Comparison of ENCODE assay signal across 9 cellular contexts in the genomic region with DNA sequence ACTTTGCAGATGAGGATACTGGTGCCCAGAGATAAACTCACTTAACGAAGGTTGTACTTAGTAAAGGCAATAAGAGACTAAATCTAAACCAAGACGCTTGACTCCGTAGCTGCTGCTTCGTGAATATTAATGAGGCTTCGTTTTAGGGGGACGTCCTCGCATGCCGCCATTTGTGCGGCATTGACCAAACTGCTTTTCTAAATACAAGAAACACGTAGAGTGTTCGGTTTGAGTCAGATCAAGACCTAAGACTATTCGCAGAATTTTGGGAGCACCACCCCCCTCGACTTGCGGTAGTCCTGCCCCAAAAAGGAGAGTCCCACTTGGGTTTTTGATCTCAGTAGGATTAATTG. TPM values are rescaled to one million over a fixed set of nuclear protein-coding genes. Genes with fewer than 3 reads are reported as not detected.
DNase-seq lines count a peak whose midpoint lies in the region; ATAC-seq and TF ChIP-seq lines count a peak whose summit lies in the region.
"Had no signal": no experiment of that assay in that cellular context is flagged by ENCODE, and none has a peak within 500 bp of the region (broad histone marks: within the 10 kb centered on the region; RNA-seq: fewer than 3 reads in every experiment).

No MANE protein-coding gene starts in this region.

- no peak for TF ChIP-seq CTCF in sigmoid colon (IDR thresholded peaks at IDR 0.05)

- no peak for TF ChIP-seq POLR2A in sigmoid colon (IDR thresholded peaks at IDR 0.05)

- intact Hi-C loops in sigmoid colon (cut with DNase I): loop anchor here (10.0 kb wide), 1 partner anchor 896 kb away; the partner anchor contains the start of gene UBTD2

- no peak for TF ChIP-seq EP300 in sigmoid colon (IDR thresholded peaks at IDR 0.05)

- H3K27ac ChIP-seq in SJCRH30 (peak overlapping the region; percentile 88), epithelial cell of prostate (peak overlapping the region; percentile 86), sigmoid colon (peak overlapping the region; percentile 87 to 97 (median 94))

- H3K27me3 ChIP-seq in SJCRH30: no peaks in the 10 kb centered on the region
- H3K27me3 ChIP-seq in sigmoid colon: no peaks in the 10 kb centered on the region

- POLR2A ChIA-PET in HEK293T (lab: Yijun Ruan, JAX): interaction anchor here (0.9 to 3.2 kb wide), 12 partner anchors 10 to 80 kb away, joined by 3 to 23 read pairs (median 4); partner anchors contain the start of genes FGF18 and TLX3

- H3K36me3 ChIP-seq in SJCRH30 (peaks cover 53% of the 10 kb centered on the region), sigmoid colon (peaks cover 4 to 31% (median 14%) of the 10 kb centered on the region in 4 donors)

- ATAC-seq in GM19395 (IDR thresholded peaks at IDR 0.05; ENCODE audit: unreplicated experiment) (peak; percentile 4), HG02678 (IDR thresholded peaks at IDR 0.05; ENCODE audit: unreplicated experiment) (no peak)

- H3K4me1 ChIP-seq in SJCRH30: peaks cover 8% of the 10 kb centered on the region; the same call in 1 of the 2 replicates
- H3K4me1 ChIP-seq in sigmoid colon: peaks cover 0 to 44% (median 30%) of the 10 kb centered on the region in 4 donors

- CTCF ChIA-PET in HEK293T (lab: Yijun Ruan, JAX): interaction anchor here (1.5 kb wide), 1 partner anchor 17 kb away, joined by 4 read pairs; no protein-coding TSS in a partner anchor

- 2 to 3% methylated on average over 14 of the region's 14 CpGs for WGBS in sigmoid colon, 2 donors

- DNase-seq in SJCRH30: no peak
- no peak for DNase-seq in epithelial cell of prostate (ENCODE audit: low read depth, low spot score)
- no peak for DNase-seq in sigmoid colon
- DNase-seq in islet precursor cell: no peak
- no peak for DNase-seq in NCI-H2107 treated with DMSO at 0.1 percent for 48 hours (lab: John Stamatoyannopoulos, UW; ENCODE audit: unreplicated experiment)
- no peak for DNase-seq in HEK293T (ENCODE audit: extremely low spot score)

- H3K9me3 ChIP-seq in SJCRH30 (replicated peaks) (no peaks in the 10 kb centered on the region), sigmoid colon (no peaks in the 10 kb centered on the region)

- H3K4me3 ChIP-seq in SJCRH30 (peak overlapping the region; percentile 87), sigmoid colon (peak overlapping the region; percentile 62 to 93 (median 80))

TF ChIP-seq in HEK293T, 16 proteins besides CTCF, POLR2A, EP300 and RAD21:
- no peak for TF ChIP-seq LEF1 (IDR thresholded peaks at IDR 0.05; ENCODE audit: borderline replicate concordance)
- no peak for TF ChIP-seq FOXA1 (IDR thresholded peaks at IDR 0.05)
- TF ChIP-seq SP1 (IDR thresholded peaks at IDR 0.05): no peak
- no peak for TF ChIP-seq L3MBTL2 (conservative IDR thresholded peaks at IDR 0.05)
- TF ChIP-seq SUZ12 (IDR thresholded peaks at IDR 0.05): no peak
- no peak for TF ChIP-seq ZNF384 (IDR thresholded peaks at IDR 0.05)
- TF ChIP-seq ARNT (IDR thresholded peaks at IDR 0.05): no peak
- TF ChIP-seq PKNOX1 (IDR thresholded peaks at IDR 0.05): no peak
- TF ChIP-seq ELF4 (IDR thresholded peaks at IDR 0.05): no peak
- no peak for TF ChIP-seq FOXM1 (IDR thresholded peaks at IDR 0.05; ENCODE audit: borderline replicate concordance)
- no peak for TF ChIP-seq CTBP1 (IDR thresholded peaks at IDR 0.05; ENCODE audit: borderline replicate concordance)
- no peak for TF ChIP-seq TARDBP (IDR thresholded peaks at IDR 0.05)
- TF ChIP-seq HDGF (IDR thresholded peaks at IDR 0.05; ENCODE audit: borderline replicate concordance): no peak
- TF ChIP-seq BHLHE40 (IDR thresholded peaks at IDR 0.05; ENCODE audit: borderline replicate concordance): no peak
TF ChIP-seq in HEK293T: peak in this region for 0.

RNA-seq across cellular contexts. Expression of gene NPM1, which starts 1.1 kb away (rescaled TPM):
- total RNA-seq in SJCRH30 (2014; rRNA removed; shearing (Covaris generic)): 3,269 and 3,693 TPM in 2 replicates
- 100 to 1,000 TPM; 722 to 951 (median 753) TPM for total RNA-seq in sigmoid colon
- polyA plus RNA-seq in sigmoid colon: 1,000 to 10,000 TPM; 1,270 to 2,962 (median 2,425) TPM

RNA-seq across cellular contexts. Expression of gene FGF18, which starts 30.7 kb away (rescaled TPM):
- total RNA-seq in SJCRH30 (2014; rRNA removed; shearing (Covaris generic)): 0.18 TPM in 1 of 2 replicates, not detected in the other
- total RNA-seq in sigmoid colon: 1 to 10 TPM in 1 of 4 donors, under 1 TPM in 1, not detected in 2; 0.28 to 3.0 TPM
- polyA plus RNA-seq in sigmoid colon: under 1 TPM in 2 of 3 donors, not detected in 1; 0.36 to 0.60 TPM
- total RNA-seq: SK-MEL-5 had no signal
